ENCODE assay signal across 1 cellular context in genomic region chr22:29030618-29031235, GRCh38.
TF ChIP-seq lines count a peak whose summit lies in the region.

No MANE protein-coding gene starts in this region.

TF ChIP-seq in HepG2, 621 proteins besides CTCF, POLR2A, EP300 and RAD21 (continued from another document and continues in another):
- TF ChIP-seq BCLAF1 (IDR thresholded peaks at IDR 0.05) (no peak), FOXP4 (CRISPR knock-in tag; IDR thresholded peaks at IDR 0.05) (peak; percentile 94), ZFP36L1 (CRISPR knock-in tag; IDR thresholded peaks at IDR 0.05) (no peak), GLMP (CRISPR knock-in tag; IDR thresholded peaks at IDR 0.05; ENCODE audit: borderline replicate concordance) (no peak), KDM3A (CRISPR knock-in tag; IDR thresholded peaks at IDR 0.05; ENCODE audit: low read depth) (peak; percentile 89), FIP1L1 (IDR thresholded peaks at IDR 0.05; ENCODE audit: borderline replicate concordance, insufficient read depth, low read depth, low read length) (no peak), SP140L (CRISPR knock-in tag; IDR thresholded peaks at IDR 0.05; ENCODE audit: borderline replicate concordance) (no peak), NCOA2 (CRISPR knock-in tag; IDR thresholded peaks at IDR 0.05) (peak; percentile 96), NAIF1 (CRISPR knock-in tag; IDR thresholded peaks at IDR 0.05; ENCODE audit: borderline replicate concordance) (no peak), DPF2 (CRISPR knock-in tag; IDR thresholded peaks at IDR 0.05; ENCODE audit: borderline replicate concordance, low read depth) (peak; percentile 57; the same call in 1 of the 2 replicates), ZNF597 (CRISPR knock-in tag; IDR thresholded peaks at IDR 0.05) (no peak), ZXDC (CRISPR knock-in tag; IDR thresholded peaks at IDR 0.05) (peak; percentile 58; the same call in 1 of the 2 replicates), SRSF9 (IDR thresholded peaks at IDR 0.05; ENCODE audit: borderline replicate concordance, insufficient read depth, low read depth, low read length, poor library complexity, severe bottlenecking) (no peak), MTF2 (CRISPR knock-in tag; IDR thresholded peaks at IDR 0.05; ENCODE audit: borderline replicate concordance) (no peak), CEBPB (IDR thresholded peaks at IDR 0.05; ENCODE audit: borderline replicate concordance, low read depth, low read length) (no peak), ARNTL (CRISPR knock-in tag; IDR thresholded peaks at IDR 0.05) (peak; percentile 74; the same call in 1 of the 2 replicates), ZNF720 (CRISPR knock-in tag; IDR thresholded peaks at IDR 0.05) (no peak), ZBTB1 (CRISPR knock-in tag; IDR thresholded peaks at IDR 0.05; ENCODE audit: borderline replicate concordance) (no peak), ZNF34 (CRISPR knock-in tag; IDR thresholded peaks at IDR 0.05; ENCODE audit: borderline replicate concordance) (no peak; the same call in 1 of the 2 replicates), RBAK (CRISPR knock-in tag; IDR thresholded peaks at IDR 0.05) (no peak), RAD51 (IDR thresholded peaks at IDR 0.05; ENCODE audit: borderline replicate concordance) (no peak), HCFC1 (IDR thresholded peaks at IDR 0.05; ENCODE audit: low read depth, low read length) (no peak), ZNF224 (CRISPR knock-in tag; IDR thresholded peaks at IDR 0.05) (no peak), REPIN1 (CRISPR knock-in tag; IDR thresholded peaks at IDR 0.05; ENCODE audit: borderline replicate concordance, low read depth) (peak; percentile 47; the same call in 1 of the 2 replicates), SRSF4 (IDR thresholded peaks at IDR 0.05; ENCODE audit: low read depth, low read length, poor library complexity, severe bottlenecking) (no peak), ZSCAN12 (CRISPR knock-in tag; IDR thresholded peaks at IDR 0.05) (no peak), ZNF687 (CRISPR knock-in tag; IDR thresholded peaks at IDR 0.05) (peak; percentile 89), SALL1 (CRISPR knock-in tag; IDR thresholded peaks at IDR 0.05) (peak; percentile 92), NFYC (CRISPR knock-in tag; IDR thresholded peaks at IDR 0.05) (no peak; the same call in 1 of the 2 replicates), ZNF552 (CRISPR knock-in tag; IDR thresholded peaks at IDR 0.05; ENCODE audit: borderline replicate concordance) (no peak; the same call in 1 of the 2 replicates)
- TF ChIP-seq, protein P1, sequence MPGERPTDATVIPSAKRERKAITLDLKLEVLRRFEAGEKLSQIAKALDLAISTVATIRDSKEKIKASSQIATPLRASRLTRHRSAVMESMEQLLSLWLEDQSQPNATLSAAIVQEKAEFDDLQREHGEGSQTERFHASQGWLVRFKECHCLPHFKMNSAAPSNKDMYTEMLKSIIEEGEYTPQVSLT (CRISPR knock-in tag; IDR thresholded peaks at IDR 0.05; ENCODE audit: borderline replicate concordance, low read depth) = no peak
- TF ChIP-seq, protein P2, sequence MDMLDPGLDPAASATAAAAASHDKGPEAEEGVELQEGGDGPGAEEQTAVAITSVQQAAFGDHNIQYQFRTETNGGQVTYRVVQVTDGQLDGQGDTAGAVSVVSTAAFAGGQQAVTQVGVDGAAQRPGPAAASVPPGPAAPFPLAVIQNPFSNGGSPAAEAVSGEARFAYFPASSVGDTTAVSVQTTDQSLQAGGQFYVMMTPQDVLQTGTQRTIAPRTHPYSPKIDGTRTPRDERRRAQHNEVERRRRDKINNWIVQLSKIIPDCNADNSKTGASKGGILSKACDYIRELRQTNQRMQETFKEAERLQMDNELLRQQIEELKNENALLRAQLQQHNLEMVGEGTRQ (IDR thresholded peaks at IDR 0.05; ENCODE audit: low read depth, low read length) = no peak
- TF ChIP-seq, protein P2 (CRISPR knock-in tag; IDR thresholded peaks at IDR 0.05; ENCODE audit: borderline replicate concordance) = no peak
- TF ChIP-seq, protein P3, sequence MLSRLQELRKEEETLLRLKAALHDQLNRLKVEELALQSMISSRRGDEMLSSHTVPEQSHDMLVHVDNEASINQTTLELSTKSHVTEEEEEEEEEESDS (CRISPR knock-in tag; IDR thresholded peaks at IDR 0.05; ENCODE audit: borderline replicate concordance) = no peak
- TF ChIP-seq, protein P4, sequence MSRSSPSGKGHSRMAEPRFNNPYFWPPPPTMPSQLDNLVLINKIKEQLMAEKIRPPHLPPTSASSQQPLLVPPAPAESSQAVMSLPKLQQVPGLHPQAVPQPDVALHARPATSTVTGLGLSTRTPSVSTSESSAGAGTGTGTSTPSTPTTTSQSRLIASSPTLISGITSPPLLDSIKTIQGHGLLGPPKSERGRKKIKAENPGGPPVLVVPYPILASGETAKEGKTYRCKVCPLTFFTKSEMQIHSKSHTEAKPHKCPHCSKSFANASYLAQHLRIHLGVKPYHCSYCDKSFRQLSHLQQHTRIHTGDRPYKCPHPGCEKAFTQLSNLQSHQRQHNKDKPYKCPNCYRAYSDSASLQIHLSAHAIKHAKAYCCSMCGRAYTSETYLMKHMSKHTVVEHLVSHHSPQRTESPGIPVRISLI (CRISPR knock-in tag; IDR thresholded peaks at IDR 0.05; ENCODE audit: borderline replicate concordance) = peak; percentile 70; the same call in 1 of the 2 replicates
- TF ChIP-seq, protein P5, sequence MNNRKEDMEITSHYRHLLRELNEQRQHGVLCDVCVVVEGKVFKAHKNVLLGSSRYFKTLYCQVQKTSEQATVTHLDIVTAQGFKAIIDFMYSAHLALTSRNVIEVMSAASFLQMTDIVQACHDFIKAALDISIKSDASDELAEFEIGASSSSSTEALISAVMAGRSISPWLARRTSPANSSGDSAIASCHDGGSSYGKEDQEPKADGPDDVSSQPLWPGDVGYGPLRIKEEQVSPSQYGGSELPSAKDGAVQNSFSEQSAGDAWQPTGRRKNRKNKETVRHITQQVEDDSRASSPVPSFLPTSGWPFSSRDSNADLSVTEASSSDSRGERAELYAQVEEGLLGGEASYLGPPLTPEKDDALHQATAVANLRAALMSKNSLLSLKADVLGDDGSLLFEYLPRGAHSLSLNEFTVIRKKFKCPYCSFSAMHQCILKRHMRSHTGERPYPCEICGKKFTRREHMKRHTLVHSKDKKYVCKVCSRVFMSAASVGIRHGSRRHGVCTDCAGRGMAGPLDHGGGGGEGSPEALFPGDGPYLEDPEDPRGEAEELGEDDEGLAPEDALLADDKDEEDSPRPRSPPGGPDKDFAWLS (CRISPR knock-in tag; IDR thresholded peaks at IDR 0.05; ENCODE audit: borderline replicate concordance) = no peak
